19 cellular contexts compared by ENCODE assay signal in genomic region chr4:139754913-139755312, GRCh38.
A peak's percentile ranks its signal among the peaks of the same experiment; 100 is the strongest.
DNase-seq lines count a peak whose midpoint lies in the region; ATAC-seq and TF ChIP-seq lines count a peak whose summit lies in the region.
"Had no signal": no experiment of that assay in that cellular context is flagged by ENCODE, and none has a peak within 500 bp of the region (broad histone marks: within the 10 kb centered on the region; RNA-seq: fewer than 3 reads in every experiment).

No MANE protein-coding gene starts in this region.

- no peaks in the 10 kb centered on the region for H3K27me3 Mint-ChIP-seq in nephron progenitor cell (ENCODE audit: low read depth, poor library complexity)
- no peaks in the 10 kb centered on the region for H3K27me3 Mint-ChIP-seq in type B pancreatic cell
- H3K27me3 Mint-ChIP-seq: CD4-positive, alpha-beta T cell had no signal

- H3K4me1 Mint-ChIP-seq in nephron progenitor cell, result peaks cover 82% of the 10 kb centered on the region
- H3K4me1 Mint-ChIP-seq in type B pancreatic cell (ENCODE audit: unreplicated experiment), result peaks cover 34% of the 10 kb centered on the region
- H3K4me1 Mint-ChIP-seq in stimulated activated effector memory CD8-positive, alpha-beta T cell treated with anti-CD3 and anti-CD28 coated beads, Interleukin-12 subunit alpha, Interleukin-12 subunit beta, amount 100 ng/mL, for 72 hours, result no peaks in the 10 kb centered on the region

- DNase-seq in NCI-H2107 (lab: John Stamatoyannopoulos, UW) (peak; percentile 9), cerebellar cortex (ENCODE audit: low spot score) (peak; percentile 89), nephron progenitor cell (no peak), type B pancreatic cell (ENCODE audit: extremely low spot score, unreplicated experiment) (no peak)
- DNase-seq in stimulated activated effector memory CD8-positive, alpha-beta T cell treated with anti-CD3 and anti-CD28 coated beads, Interleukin-12 subunit alpha, Interleukin-12 subunit beta, amount 100 ng/mL, for 72 hours (ENCODE audit: low spot score in 2 of 2), result no peak
- DNase-seq: AML-193; CD4-positive, alpha-beta T cell; KBM-7; MV-4-11; NCI-H1105; NCI-H146; NCI-H1930; NCI-H526 treated with DMSO at 0.1 percent for 48 hours; SHP77; SW 1271 had no signal

- H3K27ac Mint-ChIP-seq in nephron progenitor cell (peak overlapping the region; percentile 82), type B pancreatic cell (peak overlapping the region; percentile 49)
- H3K27ac Mint-ChIP-seq in stimulated activated effector memory CD8-positive, alpha-beta T cell treated with anti-CD3 and anti-CD28 coated beads, Interleukin-12 subunit alpha, Interleukin-12 subunit beta, amount 100 ng/mL, for 72 hours, result no peak overlapping the region
- H3K27ac Mint-ChIP-seq: CD4-positive, alpha-beta T cell had no signal

- H3K36me3 Mint-ChIP-seq in nephron progenitor cell (ENCODE audit: low read depth) (peaks cover 27% of the 10 kb centered on the region), type B pancreatic cell (no peaks in the 10 kb centered on the region)
- no peaks in the 10 kb centered on the region for H3K36me3 Mint-ChIP-seq in stimulated activated effector memory CD8-positive, alpha-beta T cell treated with anti-CD3 and anti-CD28 coated beads, Interleukin-12 subunit alpha, Interleukin-12 subunit beta, amount 100 ng/mL, for 72 hours

- ATAC-seq in SK-N-SH treated with all-trans-retinoic acid at 6 μM for 48 hours, result no peak
- no peak for ATAC-seq in HG03159 (IDR thresholded peaks at IDR 0.05; ENCODE audit: unreplicated experiment)
- ATAC-seq in stimulated activated effector memory CD8-positive, alpha-beta T cell treated with anti-CD3 and anti-CD28 coated beads, Interleukin-12 subunit alpha, Interleukin-12 subunit beta, amount 100 ng/mL, for 72 hours, result no peak
- ATAC-seq: A549, HCT116 had no signal

- no peak overlapping the region for H3K4me3 Mint-ChIP-seq in nephron progenitor cell
- no peak overlapping the region for H3K4me3 Mint-ChIP-seq in type B pancreatic cell
- H3K4me3 Mint-ChIP-seq in stimulated activated effector memory CD8-positive, alpha-beta T cell treated with anti-CD3 and anti-CD28 coated beads, Interleukin-12 subunit alpha, Interleukin-12 subunit beta, amount 100 ng/mL, for 72 hours, result no peak overlapping the region
- H3K4me3 Mint-ChIP-seq: CD4-positive, alpha-beta T cell had no signal

- TF ChIP-seq CTCF in nephron progenitor cell (IDR thresholded peaks at IDR 0.05) (no peak), type B pancreatic cell (conservative IDR thresholded peaks at IDR 0.05) (no peak)

- H3K9me3 Mint-ChIP-seq in nephron progenitor cell (no peaks in the 10 kb centered on the region), type B pancreatic cell (no peaks in the 10 kb centered on the region)
- H3K9me3 Mint-ChIP-seq in stimulated activated effector memory CD8-positive, alpha-beta T cell treated with anti-CD3 and anti-CD28 coated beads, Interleukin-12 subunit alpha, Interleukin-12 subunit beta, amount 100 ng/mL, for 72 hours, result no peaks in the 10 kb centered on the region
- H3K9me3 Mint-ChIP-seq: CD4-positive, alpha-beta T cell had no signal

TF ChIP-seq in SK-N-SH treated with all-trans-retinoic acid at 6 μM for 48 hours, 23 proteins besides CTCF, POLR2A, EP300 and RAD21:
- TF ChIP-seq ZNF70 (CRISPR knock-in tag; IDR thresholded peaks at IDR 0.05) (no peak), GLIS3 (CRISPR knock-in tag; IDR thresholded peaks at IDR 0.05) (no peak), OSR1 (CRISPR knock-in tag; IDR thresholded peaks at IDR 0.05) (no peak)

Comparison
In these comparisons a context has a peak if more than half of its experiments do, and no peak if none do; other contexts are left out.
1. DNase-seq: peak in NCI-H2107 (single experiment) and cerebellar cortex (single experiment); none in nephron progenitor cell (single experiment), type B pancreatic cell (single experiment) and stimulated activated effector memory CD8-positive, alpha-beta T cell treated with anti-CD3 and anti-CD28 coated beads, Interleukin-12 subunit alpha, Interleukin-12 subunit beta, amount 100 ng/mL, for 72 hours (0 of 2).